Comparison of ENCODE assay signal across 8 cellular contexts in genomic region chr7:42691030-42691639, GRCh38.
DNase-seq lines count a peak whose midpoint lies in the region; ATAC-seq and TF ChIP-seq lines count a peak whose summit lies in the region.

No MANE protein-coding gene starts in this region.

- H3K79me2 ChIP-seq in neural progenitor cell (ENCODE audit: low read depth) = no peaks in the 10 kb centered on the region

- DNase-seq in NCI-H460 (ENCODE audit: extremely low read depth, low read depth) (peak; percentile 36), epithelial cell of proximal tubule (ENCODE audit: low read depth) (no peak), neural progenitor cell (ENCODE audit: low spot score) (peak; percentile 79), middle frontal gyrus (ENCODE audit: extremely low spot score, low spot score) (no peak), T-cell (no peak)

- H3K36me3 ChIP-seq in neural progenitor cell = no peaks in the 10 kb centered on the region

- POLR2A ChIA-PET in T-cell (lab: Charles Lee) = no interaction called here

- H3K4me2 ChIP-seq in neural progenitor cell = no peak overlapping the region

- H4K20me1 ChIP-seq in neural progenitor cell (ENCODE audit: low read depth) = no peaks in the 10 kb centered on the region

- no peaks in the 10 kb centered on the region for H3K9me3 ChIP-seq in neural progenitor cell (ENCODE audit: low read depth)

- H3K27me3 ChIP-seq in neural progenitor cell = no peaks in the 10 kb centered on the region

- peaks cover 5% of the 10 kb centered on the region for H3K9me3 Mint-ChIP-seq in neural progenitor cell
- H3K9me3 Mint-ChIP-seq in T-cell = peaks cover 0 to 1% (median 0%) of the 10 kb centered on the region in 3 donors

- H3K36me3 Mint-ChIP-seq in neural progenitor cell = peaks cover 4% of the 10 kb centered on the region
- no peaks in the 10 kb centered on the region for H3K36me3 Mint-ChIP-seq in T-cell

- H3K27me3 Mint-ChIP-seq in neural progenitor cell (ENCODE audit: insufficient read depth, low read depth) (peaks cover 8% of the 10 kb centered on the region), T-cell (peaks cover 0 to 4% of the 10 kb centered on the region in 2 donors)

- no peak overlapping the region for H3K4me3 ChIP-seq in GM12875 (ENCODE audit: low read depth, low read length)
- no peak overlapping the region for H3K4me3 ChIP-seq in epithelial cell of proximal tubule (ENCODE audit: low read depth, low read length)
- H3K4me3 ChIP-seq in neural progenitor cell = no peak overlapping the region

- no peak overlapping the region for H3K9ac ChIP-seq in neural progenitor cell

- peaks cover 33% of the 10 kb centered on the region for H3K4me1 Mint-ChIP-seq in neural progenitor cell
- H3K4me1 Mint-ChIP-seq in T-cell = no peaks in the 10 kb centered on the region

- TF ChIP-seq CTCF in GM12875 (IDR thresholded peaks at IDR 0.05; ENCODE audit: borderline replicate concordance, insufficient read depth, low read depth, low read length) (peak; percentile 21; the same call in 1 of the 2 replicates), epithelial cell of proximal tubule (conservative IDR thresholded peaks at IDR 0.05; ENCODE audit: low read depth, low read length) (peak; percentile 59), neural progenitor cell (IDR thresholded peaks at IDR 0.05) (peak; percentile 76)

- H3K27ac Mint-ChIP-seq in neural progenitor cell (peak overlapping the region; percentile 43), T-cell (no peak overlapping the region)

- peaks cover 11% of the 10 kb centered on the region for H3F3A ChIP-seq in neural progenitor cell (ENCODE audit: low read depth)

- H3K4me3 Mint-ChIP-seq in neural progenitor cell (no peak overlapping the region), T-cell (no peak overlapping the region)

- peak overlapping the region; percentile 45 for H2AFZ ChIP-seq in neural progenitor cell (replicated peaks)

- peaks cover 27% of the 10 kb centered on the region for H3K4me1 ChIP-seq in neural progenitor cell

- CTCF ChIA-PET in T-cell (lab: Charles Lee) = no interaction called here

- ATAC-seq in T-cell (replicated peaks in 1 of 4) (no peak), HG02840 (IDR thresholded peaks at IDR 0.05; ENCODE audit: low FRiP score, unreplicated experiment) (no peak), GM18907 (IDR thresholded peaks at IDR 0.05; ENCODE audit: unreplicated experiment) (no peak)

- H3K27ac ChIP-seq in neural progenitor cell = no peak overlapping the region

Comparison
In these comparisons a context has a peak if more than half of its experiments do, and no peak if none do; other contexts are left out.
1. CTCF ChIP-seq: peak in every context shown above with its lines; median percentile 76 in neural progenitor cell; 59 in epithelial cell of proximal tubule; 21 in GM12875.
2. DNase-seq: peak in NCI-H460 (single experiment) and neural progenitor cell (single experiment); none in epithelial cell of proximal tubule (single experiment), middle frontal gyrus (single experiment) and T-cell (0 of 34).